13 cellular contexts compared by ENCODE assay signal in genomic region chr7:84675633-84676034, GRCh38.
DNase-seq lines count a peak whose midpoint lies in the region; ATAC-seq, FAIRE-seq and TF ChIP-seq lines count a peak whose summit lies in the region.
"Had no signal": no experiment of that assay in that cellular context is flagged by ENCODE, and none has a peak within 500 bp of the region (broad histone marks: within the 10 kb centered on the region; RNA-seq: fewer than 3 reads in every experiment).

No MANE protein-coding gene starts in this region.

- no peak overlapping the region for H3K4me3 Mint-ChIP-seq in stimulated activated naive CD8-positive, alpha-beta T cell treated with anti-CD3 and anti-CD28 coated beads, Interleukin-15, amount 100 ng/mL, for 72 hours

- no peak overlapping the region for H3K4me3 ChIP-seq in choroid plexus epithelial cell (ENCODE audit: low read depth, low read length)
- H3K4me3 ChIP-seq: colonic mucosa, SK-N-MC, upper lobe of left lung had no signal

- FAIRE-seq in D721Med (lab: Jason Lieb, UNC), result no peak

- no peak for TF ChIP-seq CTCF in choroid plexus epithelial cell (conservative IDR thresholded peaks at IDR 0.05; ENCODE audit: low read depth, low read length)
- no peak for TF ChIP-seq CTCF in D721Med (IDR thresholded peaks at IDR 0.05; ENCODE audit: insufficient read depth, missing control alignments)

- peak in 1 of 2 donors; percentile 15 for DNase-seq in stimulated activated naive CD8-positive, alpha-beta T cell treated with anti-CD3 and anti-CD28 coated beads, Interleukin-15, amount 100 ng/mL, for 72 hours
- no peak for DNase-seq in stimulated activated naive CD8-positive, alpha-beta T cell treated with anti-CD3 and anti-CD28 coated beads, Interleukin-15, Interleukin-2, amounts not matched to agents 100 U/mL and 50 U/mL, for 24 hours
- DNase-seq in NCI-H2227 treated with DMSO at 0.1 percent for 48 hours (lab: John Stamatoyannopoulos, UW), result peak; percentile 64
- peak; percentile 26 for DNase-seq in choroid plexus epithelial cell (ENCODE audit: low read depth)
- no peak for DNase-seq in NCI-H774 (lab: John Stamatoyannopoulos, UW)
- no peak for DNase-seq in D721Med (ENCODE audit: insufficient read length, low spot score)
- no peak for DNase-seq in SIG-M5 treated with dmso at 0.1 percent for 504 hours (lab: John Stamatoyannopoulos, UW; ENCODE audit: unreplicated experiment)
- DNase-seq in superior temporal gyrus (ENCODE audit: extremely low spot score), result no peak
- DNase-seq: colonic mucosa, DMS79, NCI-H1436, upper lobe of left lung had no signal

- H3K27ac Mint-ChIP-seq in stimulated activated naive CD8-positive, alpha-beta T cell treated with anti-CD3 and anti-CD28 coated beads, Interleukin-15, amount 100 ng/mL, for 72 hours, result no peak overlapping the region

- H3K27me3 Mint-ChIP-seq in stimulated activated naive CD8-positive, alpha-beta T cell treated with anti-CD3 and anti-CD28 coated beads, Interleukin-15, amount 100 ng/mL, for 72 hours, result no peaks in the 10 kb centered on the region

- no peaks in the 10 kb centered on the region for H3K4me1 Mint-ChIP-seq in stimulated activated naive CD8-positive, alpha-beta T cell treated with anti-CD3 and anti-CD28 coated beads, Interleukin-15, amount 100 ng/mL, for 72 hours

- ATAC-seq in stimulated activated naive CD8-positive, alpha-beta T cell treated with anti-CD3 and anti-CD28 coated beads, Interleukin-15, amount 100 ng/mL, for 72 hours, result peak; percentile 74
- ATAC-seq in stimulated activated naive CD8-positive, alpha-beta T cell treated with anti-CD3 and anti-CD28 coated beads, Interleukin-15, Interleukin-2, amounts not matched to agents 100 U/mL and 50 U/mL, for 24 hours, result no peak

- no peaks in the 10 kb centered on the region for H3K9me3 Mint-ChIP-seq in stimulated activated naive CD8-positive, alpha-beta T cell treated with anti-CD3 and anti-CD28 coated beads, Interleukin-15, amount 100 ng/mL, for 72 hours

Comparison
In these comparisons a context has a peak if more than half of its experiments do, and no peak if none do; other contexts are left out.
1. DNase-seq: peak in NCI-H2227 treated with DMSO at 0.1 percent for 48 hours (single experiment) and choroid plexus epithelial cell (single experiment); none in stimulated activated naive CD8-positive, alpha-beta T cell treated with anti-CD3 and anti-CD28 coated beads, Interleukin-15, Interleukin-2, amounts not matched to agents 100 U/mL and 50 U/mL, for 24 hours (single experiment), NCI-H774 (single experiment), D721Med (single experiment), SIG-M5 treated with dmso at 0.1 percent for 504 hours (single experiment) and superior temporal gyrus (single experiment).